19 cellular contexts compared by ENCODE assay signal in genomic region chr2:219731173-219731572, GRCh38.
"Had no signal": no experiment of that assay in that cellular context is flagged by ENCODE, and none has a peak within 500 bp of the region (broad histone marks: within the 10 kb centered on the region; RNA-seq: fewer than 3 reads in every experiment).

No MANE protein-coding gene starts in this region.

- H3K4me3 Mint-ChIP-seq: activated naive CD4-positive, alpha-beta T cell treated with anti-CD3 and anti-CD28 coated beads for 36 hours; activated naive CD8-positive, alpha-beta T cell treated with anti-CD3 and anti-CD28 coated beads, Interleukin-2, amount 50 U/mL, for 24 hours; effector memory CD8-positive, alpha-beta T cell; nephron had no signal

- H3K27ac ChIP-seq: ascending aorta, left ventricle myocardium inferior, right atrium auricular region, skin epidermis, transverse colon had no signal

- H3K4me1 ChIP-seq: ascending aorta, right atrium auricular region had no signal

- H3K9me3 Mint-ChIP-seq: activated naive CD4-positive, alpha-beta T cell treated with anti-CD3 and anti-CD28 coated beads for 36 hours; activated naive CD8-positive, alpha-beta T cell treated with anti-CD3 and anti-CD28 coated beads, Interleukin-2, amount 50 U/mL, for 24 hours; activated T-helper 2 cell treated with anti-CD3 and anti-CD28 coated beads, Interferon-gamma antibody, Interleukin-2, Interleukin-4, amounts not matched to agents 10 μg/mL and 5 μg/mL and 100 μg/mL, durations not matched to agents 14 hours and 24 hours and 36 hours; effector memory CD8-positive, alpha-beta T cell; nephron had no signal

- H3K4me1 Mint-ChIP-seq: activated naive CD8-positive, alpha-beta T cell treated with anti-CD3 and anti-CD28 coated beads, Interleukin-2, amount 50 U/mL, for 24 hours had no signal

- H3K4me3 ChIP-seq: ascending aorta, left ventricle myocardium inferior, right atrium auricular region, skin epidermis, transverse colon had no signal

- H3K9me3 ChIP-seq: ascending aorta, left ventricle myocardium inferior, right atrium auricular region, transverse colon had no signal

- ATAC-seq: activated naive CD8-positive, alpha-beta T cell treated with anti-CD3 and anti-CD28 coated beads, Interleukin-2, amount 50 U/mL, for 24 hours; effector memory CD8-positive, alpha-beta T cell had no signal

- H3K36me3 ChIP-seq: ascending aorta, left ventricle myocardium inferior, right atrium auricular region, transverse colon had no signal

- H3K27me3 ChIP-seq: ascending aorta, right atrium auricular region had no signal

- H3K27ac Mint-ChIP-seq: activated naive CD4-positive, alpha-beta T cell treated with anti-CD3 and anti-CD28 coated beads for 36 hours; activated naive CD8-positive, alpha-beta T cell treated with anti-CD3 and anti-CD28 coated beads, Interleukin-2, amount 50 U/mL, for 24 hours; activated T-helper 2 cell treated with anti-CD3 and anti-CD28 coated beads, Interferon-gamma antibody, Interleukin-2, Interleukin-4, amounts not matched to agents 10 μg/mL and 5 μg/mL and 100 μg/mL, durations not matched to agents 14 hours and 24 hours and 36 hours; effector memory CD8-positive, alpha-beta T cell; nephron had no signal

- DNase-seq: activated CD4-positive, CD25-positive, alpha-beta regulatory T cell treated with anti-CD3 and anti-CD28 coated beads, Interleukin-2, amount 50 U/mL, for 72 hours; activated naive CD4-positive, alpha-beta T cell treated with anti-CD3 and anti-CD28 coated beads for 36 hours; activated naive CD8-positive, alpha-beta T cell treated with anti-CD3 and anti-CD28 coated beads, Interleukin-2, amount 50 U/mL, for 24 hours; activated T-cell treated with anti-CD3 and anti-CD28 coated beads for 4 hours; dermis blood vessel endothelial cell; effector memory CD8-positive, alpha-beta T cell; kidney; left ventricle myocardium inferior; mesenchymal stem cell; nucleus accumbens; stimulated activated CD4-positive, alpha-beta T cell treated with anti-CD3 and anti-CD28 coated beads, Interleukin-4, amount 100 ng/mL, for 24 hours; stimulated activated naive CD4-positive, alpha-beta T cell treated with Interleukin-2 at 50 U/mL for 16 hours; T1000; transverse colon had no signal
